8 cellular contexts compared by ENCODE assay signal in genomic region chr16:84616515-84616914, GRCh38. TPM values are rescaled to one million over a fixed set of nuclear protein-coding genes. Genes with fewer than 3 reads are reported as not detected.
DNase-seq lines count a peak whose midpoint lies in the region; ATAC-seq, FAIRE-seq and TF ChIP-seq lines count a peak whose summit lies in the region.

No MANE protein-coding gene starts in this region.

- peak overlapping the region; percentile 86 for H3K4me3 ChIP-seq in CD8-positive, alpha-beta memory T cell (ENCODE audit: low read length)
- peak overlapping the region; percentile 82 for H3K4me3 ChIP-seq in brain microvascular endothelial cell (ENCODE audit: low read depth, low read length)
- no peak overlapping the region for H3K4me3 ChIP-seq in mucosa of descending colon

- no peaks in the 10 kb centered on the region for H3K9me3 ChIP-seq in CD8-positive, alpha-beta memory T cell (ENCODE audit: low read length)
- H3K9me3 ChIP-seq in KOPT-K1 (ENCODE audit: insufficient read depth, low read length, poor library complexity, severe bottlenecking) (no peaks in the 10 kb centered on the region), mucosa of descending colon (no peaks in the 10 kb centered on the region)

- CTCF ChIA-PET in CD8-positive, alpha-beta memory T cell (lab: Charles Lee), result interaction anchor here (0.8 to 4.8 kb wide), 7 partner anchors 8 to 110 kb away, joined by 3 to 53 read pairs (median 7); no protein-coding TSS in a partner anchor

- intact Hi-C loops in mucosa of descending colon (cut with DNase I, micrococcal nuclease), result no loop called here

- FAIRE-seq in D721Med (lab: Jason Lieb, UNC), result no peak

- H3K9me3 Mint-ChIP-seq in CD8-positive, alpha-beta memory T cell, result no peaks in the 10 kb centered on the region

- in situ Hi-C loops in brain microvascular endothelial cell (cut with HindIII; ENCODE audit: low pct_ligation_motif_present, low sequenced_read_pairs), result loop anchor here (25.0 kb wide), 1 partner anchor 121 kb away; no protein-coding TSS in a partner anchor

- peaks cover 51% of the 10 kb centered on the region for H3K4me1 ChIP-seq in CD8-positive, alpha-beta memory T cell (ENCODE audit: insufficient read depth, low read length)
- H3K4me1 ChIP-seq in mucosa of descending colon (ENCODE audit: low read depth), result peaks cover 7% of the 10 kb centered on the region

- H3K27me3 ChIP-seq in CD8-positive, alpha-beta memory T cell (ENCODE audit: insufficient read depth, low read length, poor library complexity, severe bottlenecking), result no peaks in the 10 kb centered on the region
- H3K27me3 ChIP-seq in brain microvascular endothelial cell (replicated peaks), result no peaks in the 10 kb centered on the region

- H3K27ac Mint-ChIP-seq in CD8-positive, alpha-beta memory T cell, result peak overlapping the region; percentile 2 to 97 (median 92)

- H3K36me3 Mint-ChIP-seq in CD8-positive, alpha-beta memory T cell, result peaks cover 4 to 48% (median 16%) of the 10 kb centered on the region in 3 donors

- H3K27ac ChIP-seq in CD8-positive, alpha-beta memory T cell (ENCODE audit: low read depth, low read length), result peak overlapping the region; percentile 81
- H3K27ac ChIP-seq in KOPT-K1 (ENCODE audit: low read depth, low read length, poor library complexity, severe bottlenecking), result peak overlapping the region; percentile 59
- no peak overlapping the region for H3K27ac ChIP-seq in brain microvascular endothelial cell

- peaks cover 50 to 60% (median 57%) of the 10 kb centered on the region in 3 donors for H3K4me1 Mint-ChIP-seq in CD8-positive, alpha-beta memory T cell

- no peaks in the 10 kb centered on the region for H3K36me3 ChIP-seq in CD8-positive, alpha-beta memory T cell (ENCODE audit: insufficient read depth, low read length)
- H3K36me3 ChIP-seq in KOPT-K1 (ENCODE audit: insufficient read depth, low read length) (peaks cover 18% of the 10 kb centered on the region; the same call in 1 of the 2 replicates), brain microvascular endothelial cell (replicated peaks) (peaks cover 22% of the 10 kb centered on the region), mucosa of descending colon (ENCODE audit: low read depth) (no peaks in the 10 kb centered on the region)

- ATAC-seq in mucosa of descending colon (peak; percentile 17), HG02938 (IDR thresholded peaks at IDR 0.05; ENCODE audit: unreplicated experiment) (no peak)

- TF ChIP-seq CTCF in brain microvascular endothelial cell (IDR thresholded peaks at IDR 0.05; ENCODE audit: low read depth, low read length, missing control alignments) (no peak), mucosa of descending colon (IDR thresholded peaks at IDR 0.05) (no peak), D721Med (IDR thresholded peaks at IDR 0.05; ENCODE audit: insufficient read depth, missing control alignments) (no peak)

- H3K4me3 Mint-ChIP-seq in CD8-positive, alpha-beta memory T cell, result peak overlapping the region; percentile 93 to 98 (median 96)

- peak in 2 of 5 donors; percentile 44 to 62 for DNase-seq in CD8-positive, alpha-beta memory T cell
- DNase-seq in brain microvascular endothelial cell, result no peak
- DNase-seq in mucosa of descending colon, result peak in 1 of 3 donors; percentile 62
- no peak for DNase-seq in D721Med (ENCODE audit: insufficient read length, low spot score)
- DNase-seq in NCI-H1436 (lab: John Stamatoyannopoulos, UW), result no peak
- no peak for DNase-seq in H4 (ENCODE audit: low spot score)

- POLR2A ChIA-PET in CD8-positive, alpha-beta memory T cell (lab: Charles Lee), result interaction anchor here (0.6 to 5.7 kb wide), 11 partner anchors 8 to 106 kb away, joined by 3 to 82 read pairs (median 6); no protein-coding TSS in a partner anchor

- H3K27me3 Mint-ChIP-seq in CD8-positive, alpha-beta memory T cell, result peaks cover 0 to 6% of the 10 kb centered on the region in 2 donors

RNA-seq across cellular contexts. Expression of gene COTL1, which starts 1.4 kb away (rescaled TPM):
- total RNA-seq in CD8-positive, alpha-beta memory T cell, result 100 to 1,000 TPM; 373 to 388 TPM
- polyA plus RNA-seq in CD8-positive, alpha-beta memory T cell, result 653 TPM
- total RNA-seq in mucosa of descending colon, result 100 to 1,000 TPM in 1 of 3 donors, 10 to 100 TPM in 2; 52.8 to 120 (median 56.8) TPM
- total RNA-seq in H4 (2014; rRNA removed; shearing (Covaris generic)), result 197 and 232 TPM in 2 replicates

RNA-seq across cellular contexts. Expression of gene KLHL36, which starts 31.8 kb away (rescaled TPM):
- total RNA-seq in CD8-positive, alpha-beta memory T cell, result 10 to 100 TPM; 39.7 to 41.2 TPM
- 34.0 TPM for polyA plus RNA-seq in CD8-positive, alpha-beta memory T cell
- 10 to 100 TPM; 47.5 to 60.3 (median 59.2) TPM for total RNA-seq in mucosa of descending colon
- total RNA-seq in H4 (2014; rRNA removed; shearing (Covaris generic)), result 19.2 and 23.5 TPM in 2 replicates
